8 cellular contexts compared by ENCODE assay signal in genomic region chr12:56266634-56267442, GRCh38. TPM values are rescaled to one million over a fixed set of nuclear protein-coding genes. Genes with fewer than 3 reads are reported as not detected.
DNase-seq lines count a peak whose midpoint lies in the region; ATAC-seq and TF ChIP-seq lines count a peak whose summit lies in the region.

Gene COQ10A (plus strand): TSS chr12:56266942. CDS start chr12:56267119, 177 bp downstream.

- no peaks in the 10 kb centered on the region for H3K27me3 Mint-ChIP-seq in activated naive CD8-positive, alpha-beta T cell treated with anti-CD3 and anti-CD28 coated beads, Interleukin-2, amount 50 U/mL, for 24 hours

- peak within 1 kb of the TSS; percentile 83 for H3K27ac ChIP-seq in cardiac muscle cell
- peak within 1 kb of the TSS; percentile 91 for H3K27ac ChIP-seq in parathyroid adenoma
- H3K27ac ChIP-seq in tibial nerve = peak within 1 kb of the TSS; percentile 89 to 97 (median 92)

- H3K9ac ChIP-seq in parathyroid adenoma = no peak within 1 kb of the TSS

- peak within 1 kb of the TSS; percentile 91 for H3K4me3 Mint-ChIP-seq in activated naive CD8-positive, alpha-beta T cell treated with anti-CD3 and anti-CD28 coated beads, Interleukin-2, amount 50 U/mL, for 24 hours

- H2AFZ ChIP-seq in parathyroid adenoma = peak within 1 kb of the TSS; percentile 99

- peak; percentile 64 for DNase-seq in NCI-H1105 treated with DMSO at 0.1 percent for 48 hours (lab: John Stamatoyannopoulos, UW)
- peak; percentile 91 for DNase-seq in SW480 (ENCODE audit: low spot score)
- peak; percentile 85 for DNase-seq in activated naive CD8-positive, alpha-beta T cell treated with anti-CD3 and anti-CD28 coated beads, Interleukin-2, amount 50 U/mL, for 24 hours
- DNase-seq in cardiac muscle cell (ENCODE audit: low read depth in 1 of 2, low spot score in 1 of 2) = peak; percentile 88 to 93
- DNase-seq in tibial nerve (ENCODE audit: low spot score in 2 of 2) = peak; percentile 82 to 89

- no peaks in the 10 kb centered on the region for H3K79me2 ChIP-seq in parathyroid adenoma

- no peaks in the 10 kb centered on the region for H3K9me3 ChIP-seq in cardiac muscle cell (ENCODE audit: low read depth)
- H3K9me3 ChIP-seq in parathyroid adenoma (ENCODE audit: control insufficient read depth, low read length) = no peaks in the 10 kb centered on the region
- H3K9me3 ChIP-seq in tibial nerve = no peaks in the 10 kb centered on the region

- peak; percentile 73 to 91 for TF ChIP-seq POLR2A in tibial nerve (IDR thresholded peaks at IDR 0.05)

- peaks cover 13% of the 10 kb centered on the region for H3K36me3 Mint-ChIP-seq in activated naive CD8-positive, alpha-beta T cell treated with anti-CD3 and anti-CD28 coated beads, Interleukin-2, amount 50 U/mL, for 24 hours (ENCODE audit: low read depth)

- TF ChIP-seq CTCF in GM12873 (IDR thresholded peaks at IDR 0.05; ENCODE audit: insufficient read depth, low read depth, low read length, missing control alignments) (peak; percentile 64), cardiac muscle cell (IDR thresholded peaks at IDR 0.05; ENCODE audit: low read depth, low read length) (peak; percentile 72), parathyroid adenoma (IDR thresholded peaks at IDR 0.05) (peak; percentile 81), tibial nerve (IDR thresholded peaks at IDR 0.05) (peak; percentile 52 to 90 (median 80))

- no peaks in the 10 kb centered on the region for H3K27me3 ChIP-seq in cardiac muscle cell
- H3K27me3 ChIP-seq in parathyroid adenoma (ENCODE audit: control insufficient read depth, insufficient read depth, low read length) = no peaks in the 10 kb centered on the region
- no peaks in the 10 kb centered on the region for H3K27me3 ChIP-seq in tibial nerve

- H3K4me3 ChIP-seq in cardiac muscle cell (peak within 1 kb of the TSS; percentile 63), parathyroid adenoma (ENCODE audit: low read depth, low read length) (peak within 1 kb of the TSS; percentile 78), tibial nerve (peak within 1 kb of the TSS; percentile 62 to 79 (median 69))

- peak within 1 kb of the TSS; percentile 94 for H3K4me2 ChIP-seq in parathyroid adenoma (ENCODE audit: low read length)

- 1% methylated on average over 35 to 61 of the region's 71 CpGs for WGBS in tibial nerve, 2 donors

- H3K4me1 Mint-ChIP-seq in activated naive CD8-positive, alpha-beta T cell treated with anti-CD3 and anti-CD28 coated beads, Interleukin-2, amount 50 U/mL, for 24 hours = peaks cover 21% of the 10 kb centered on the region

- H3K36me3 ChIP-seq in cardiac muscle cell (peaks cover 9% of the 10 kb centered on the region), parathyroid adenoma (ENCODE audit: control insufficient read depth, insufficient read depth, low read length) (no peaks in the 10 kb centered on the region), tibial nerve (peaks cover 0 to 29% (median 0%) of the 10 kb centered on the region in 3 donors)

- no peaks in the 10 kb centered on the region for H3K9me3 Mint-ChIP-seq in activated naive CD8-positive, alpha-beta T cell treated with anti-CD3 and anti-CD28 coated beads, Interleukin-2, amount 50 U/mL, for 24 hours

- peak in 1 of 2 donors; percentile 93 for TF ChIP-seq EP300 in tibial nerve (IDR thresholded peaks at IDR 0.05)

- H3K27ac Mint-ChIP-seq in activated naive CD8-positive, alpha-beta T cell treated with anti-CD3 and anti-CD28 coated beads, Interleukin-2, amount 50 U/mL, for 24 hours = peak within 1 kb of the TSS; percentile 88

- H3K4me1 ChIP-seq in cardiac muscle cell (ENCODE audit: low read depth) (peaks cover 17% of the 10 kb centered on the region), parathyroid adenoma (no peaks in the 10 kb centered on the region), tibial nerve (peaks cover 0 to 22% (median 8%) of the 10 kb centered on the region in 4 donors)

- peak; percentile 91 for ATAC-seq in HG02642 (IDR thresholded peaks at IDR 0.05; ENCODE audit: poor library complexity, unreplicated experiment)
- peak; percentile 93 for ATAC-seq in activated naive CD8-positive, alpha-beta T cell treated with anti-CD3 and anti-CD28 coated beads, Interleukin-2, amount 50 U/mL, for 24 hours

RNA-seq across cellular contexts. Expression of gene COQ10A, which starts in this region (rescaled TPM):
- total RNA-seq in cardiac muscle cell (40.3 and 53.6 TPM in 2 replicates), tibial nerve (10 to 100 TPM; 14.0 to 26.1 (median 22.8) TPM)
- polyA plus RNA-seq in cardiac muscle cell = 65.6 and 67.2 TPM in 2 replicates

Comparison
In these comparisons a context has a peak if more than half of its experiments do, and no peak if none do; other contexts are left out.
1. Peak in every context shown above with its lines: DNase-seq, ATAC-seq, H3K4me3 ChIP-seq and H3K27ac ChIP-seq.